Comparison of ENCODE assay signal across 8 cellular contexts in genomic region chr16:14186007-14186953, GRCh38.
A peak's percentile ranks its signal among the peaks of the same experiment; 100 is the strongest.
DNase-seq lines count a peak whose midpoint lies in the region; ATAC-seq and TF ChIP-seq lines count a peak whose summit lies in the region.

No MANE protein-coding gene starts in this region.

- peak; percentile 45 for TF ChIP-seq CTCF in LNCAP (IDR thresholded peaks at IDR 0.05)

- intact Hi-C loops in right cardiac atrium (cut with DNase I): loop anchor here in 3 of 4 donors (5.0 to 10.0 kb wide), 4 partner anchors 91 to 181 kb away; partner anchors contain the start of gene MRTFB (in 1 of the 3)

- in situ Hi-C loops in Caki2 (cut with HindIII; ENCODE audit: low pct_unique_long_range_greater_than_20kb, low sequenced_read_pairs): no loop called here

- H3K27me3 ChIP-seq in right cardiac atrium (ENCODE audit: control insufficient read depth, insufficient read depth): no peaks in the 10 kb centered on the region

- H3K9me3 ChIP-seq in right cardiac atrium (ENCODE audit: control insufficient read depth, low read length): no peaks in the 10 kb centered on the region

- peak overlapping the region; percentile 73 for H3K4me3 ChIP-seq in right cardiac atrium (ENCODE audit: low read length)

- WGBS in adipose tissue, 3 donors: 42 to 52% (median 47%) methylated on average over 14 of the region's 14 CpGs
- 20% methylated on average over 14 of the region's 14 CpGs for WGBS in right cardiac atrium

- peaks cover 4% of the 10 kb centered on the region for H3K4me1 ChIP-seq in right cardiac atrium (ENCODE audit: control insufficient read depth, insufficient read depth, low read length)

- DNase-seq in Caki2 (ENCODE audit: low read depth): peak; percentile 43
- peak; percentile 30 to 72 (median 69) for DNase-seq in right cardiac atrium
- DNase-seq in renal cortical epithelial cell (ENCODE audit: low read depth): peak; percentile 76
- DNase-seq in NCI-H1694 treated with DMSO at 0.1 percent for 48 hours (lab: John Stamatoyannopoulos, UW): no peak
- DNase-seq in NK-92 (lab: John Stamatoyannopoulos, UW; ENCODE audit: unreplicated experiment): no peak
- no peak for DNase-seq in NCI-H1930 (lab: John Stamatoyannopoulos, UW)

- peak; percentile 77 to 82 for ATAC-seq in right cardiac atrium

- H3K27ac ChIP-seq in adipose tissue (ENCODE audit: low read depth, low read length) (peak overlapping the region; percentile 2), right cardiac atrium (ENCODE audit: low read length) (peak overlapping the region; percentile 97)

Comparison
In these comparisons a context has a peak if more than half of its experiments do, and no peak if none do; other contexts are left out.
1. DNase-seq: peak in Caki2 (single experiment), right cardiac atrium (3 of 3) and renal cortical epithelial cell (single experiment); none in NCI-H1694 treated with DMSO at 0.1 percent for 48 hours (single experiment), NK-92 (single experiment) and NCI-H1930 (0 of 2).